Comparison of ENCODE assay signal across 1 cellular context in the genomic region with DNA sequence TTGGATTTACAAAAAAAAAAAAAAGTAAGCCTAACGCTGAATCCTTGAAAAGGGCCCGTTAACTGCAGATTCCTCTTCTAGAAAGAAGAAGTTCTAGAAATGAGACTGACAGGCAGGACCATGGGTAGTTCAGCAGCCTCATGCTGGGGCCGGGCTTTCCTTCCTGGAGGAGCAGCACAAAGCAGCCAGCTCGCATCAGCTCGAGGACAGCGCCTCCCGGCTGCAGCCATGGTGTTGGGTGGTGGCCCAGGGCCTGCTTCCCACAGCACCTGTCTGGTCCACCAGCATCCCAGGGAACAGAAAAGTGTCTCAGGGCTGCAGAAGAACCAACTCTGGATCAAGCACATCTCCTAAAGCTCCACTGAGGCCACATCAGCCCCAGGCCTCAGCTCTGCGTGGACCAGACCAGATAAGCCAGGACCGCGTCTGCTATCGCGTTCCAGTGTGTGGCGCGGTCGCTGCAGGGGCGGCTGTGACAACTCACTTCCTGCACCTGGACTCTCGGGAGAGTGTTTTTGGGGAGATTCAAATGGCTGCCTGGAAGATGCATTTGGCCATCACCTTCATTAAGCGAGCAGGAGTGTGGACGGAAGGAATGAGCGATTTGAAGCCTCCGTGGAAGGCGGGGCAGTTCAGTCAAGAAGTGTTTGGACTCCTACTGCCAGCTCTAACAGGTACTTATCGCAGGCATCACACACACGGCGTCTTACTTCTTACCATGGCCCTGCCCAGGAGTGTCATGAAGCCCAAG.
TF ChIP-seq lines count a peak whose summit lies in the region.

No MANE protein-coding gene starts in this region.

TF ChIP-seq in GM12878, 131 proteins besides CTCF, POLR2A, EP300 and RAD21:
- no peak for TF ChIP-seq NFXL1 (IDR thresholded peaks at IDR 0.05; ENCODE audit: borderline replicate concordance)
- no peak for TF ChIP-seq SREBF1 (IDR thresholded peaks at IDR 0.05; ENCODE audit: low read length)
- no peak for TF ChIP-seq PAX8 (IDR thresholded peaks at IDR 0.05)
- TF ChIP-seq KAT2A (conservative IDR thresholded peaks at IDR 0.05; ENCODE audit: control insufficient read depth, low read depth, low read length) = no peak
TF ChIP-seq in GM12878: peak in this region for 0.
